In the genomic region with DNA sequence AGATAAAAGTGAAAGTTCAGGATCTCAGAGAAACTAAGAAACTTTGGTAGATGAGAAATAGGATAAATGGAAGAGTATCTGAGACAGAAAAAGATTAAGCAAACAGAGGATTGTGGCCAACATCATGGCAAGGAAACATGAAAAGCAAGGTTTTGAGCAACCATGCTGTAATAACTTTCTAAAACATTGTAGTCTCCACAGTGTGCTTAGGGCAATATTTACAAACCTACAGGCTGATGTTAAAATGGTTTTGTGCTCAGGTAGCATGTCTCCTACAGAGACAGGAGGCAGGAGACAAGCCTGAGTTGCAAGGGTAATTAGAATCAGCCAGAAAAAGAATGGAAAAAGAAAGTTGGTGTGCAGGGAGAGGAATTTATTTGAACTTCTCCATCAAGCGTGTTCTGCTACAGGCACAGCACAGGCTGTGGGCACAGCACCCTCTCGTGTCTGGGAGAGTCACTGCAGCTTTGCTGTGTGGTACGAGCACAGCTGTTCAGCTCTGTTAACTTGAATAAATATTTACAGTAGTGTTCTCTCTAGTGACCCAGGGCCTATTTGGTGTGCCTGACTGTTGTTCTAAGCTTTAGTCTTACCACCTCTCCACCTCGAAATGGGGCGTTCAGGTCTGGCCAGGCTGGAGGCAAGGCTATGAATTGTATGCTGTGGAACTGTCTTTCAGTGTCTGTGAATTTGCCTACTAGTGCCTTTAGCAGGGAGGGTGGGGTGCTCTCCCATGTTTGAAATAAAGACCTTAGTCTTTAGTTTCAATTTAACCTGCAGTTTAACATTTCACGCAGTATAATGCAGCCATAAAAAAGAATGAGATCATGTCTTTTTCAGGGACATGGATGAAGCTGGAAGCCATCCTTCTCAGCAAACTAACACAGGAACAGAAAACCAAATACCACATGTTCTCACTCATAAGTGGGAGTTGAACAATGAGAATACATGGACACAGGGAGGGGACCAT, we compare ENCODE assay signal across 8 cellular contexts. TPM values are rescaled to one million over a fixed set of nuclear protein-coding genes. Genes with fewer than 3 reads are reported as not detected.
A peak's percentile ranks its signal among the peaks of the same experiment; 100 is the strongest.
DNase-seq lines count a peak whose midpoint lies in the region; ATAC-seq, FAIRE-seq and TF ChIP-seq lines count a peak whose summit lies in the region.
"Not testable (repeated sequence)": the region's sequence is repeated elsewhere in the genome, so short reads cannot be mapped to it uniquely, and the experiment has no call there.

No MANE protein-coding gene starts in this region.

- H3F3A ChIP-seq in Loucy (ENCODE audit: low read depth): not testable (repeated sequence)

- ATAC-seq in GM21786 (IDR thresholded peaks at IDR 0.05; ENCODE audit: unreplicated experiment): peak; percentile 74

- not testable (repeated sequence) for H2AFZ ChIP-seq in Loucy (ENCODE audit: low read length)

- peak; percentile 86 for TF ChIP-seq CTCF in Loucy (conservative IDR thresholded peaks at IDR 0.05; ENCODE audit: low read length)
- peak; percentile 94 for TF ChIP-seq CTCF in epithelial cell of esophagus (IDR thresholded peaks at IDR 0.05; ENCODE audit: insufficient read depth, low read depth, low read length, missing control alignments)

- H3K4me2 ChIP-seq in Loucy (ENCODE audit: low read depth, low read length, poor library complexity, severe bottlenecking): not testable (repeated sequence)

- not testable (repeated sequence) for H4K20me1 ChIP-seq in Loucy (ENCODE audit: insufficient read depth, low read length, poor library complexity, severe bottlenecking)

- not testable (repeated sequence) for H3K4me1 ChIP-seq in Loucy (ENCODE audit: insufficient read depth, low read length, poor library complexity, severe bottlenecking)

- H3K27me3 ChIP-seq in Loucy (ENCODE audit: insufficient read depth, low read length, poor library complexity, severe bottlenecking): not testable (repeated sequence)

- H3K36me3 ChIP-seq in Loucy (ENCODE audit: insufficient read depth, low read length): not testable (repeated sequence)

- H3K4me3 ChIP-seq in Loucy (ENCODE audit: low read length, poor library complexity, severe bottlenecking); epithelial cell of esophagus (ENCODE audit: low read length): not testable (repeated sequence)

- DNase-seq in DMS 273 (lab: John Stamatoyannopoulos, UW; ENCODE audit: unreplicated experiment): peak; percentile 68
- peak; percentile 24 for DNase-seq in RCC 7860 (ENCODE audit: low spot score)
- DNase-seq in activated T-cell treated with anti-CD3 and anti-CD28 coated beads for 4 hours: peak; percentile 60
- DNase-seq in epithelial cell of esophagus (ENCODE audit: low read depth): peak; percentile 70
- DNase-seq in mucosa of gallbladder (ENCODE audit: low spot score): peak; percentile 79
- peak; percentile 42 to 52 for DNase-seq in stimulated activated CD8-positive, alpha-beta memory T cell treated with anti-CD3 and anti-CD28 coated beads, Interleukin-2, amount 100 ng/mL, for 1 hour (ENCODE audit: low read depth in 2 of 2)

- FAIRE-seq in RCC 7860 (lab: Jason Lieb, UNC): not testable (repeated sequence)

- not testable (repeated sequence) for H3K9me2 ChIP-seq in Loucy (replicated peaks; ENCODE audit: low read depth, low read length)

- H3K79me2 ChIP-seq in Loucy (ENCODE audit: insufficient read depth, low read length): not testable (repeated sequence)

- H3K9me3 ChIP-seq in Loucy (ENCODE audit: insufficient read depth, low read depth, low read length): not testable (repeated sequence)

- H3K9ac ChIP-seq in Loucy (ENCODE audit: low read depth, low read length, poor library complexity, severe bottlenecking): not testable (repeated sequence)

RNA-seq across cellular contexts. Expression of a gene that starts 14.1 kb away (rescaled TPM):
- total RNA-seq in mucosa of gallbladder: 36.4 TPM

Comparison
In these comparisons a context has a peak if more than half of its experiments do, and no peak if none do; other contexts are left out.
1. DNase-seq: peak in every context shown above with its lines; median percentile 79 in mucosa of gallbladder; 70 in epithelial cell of esophagus; 68 in DMS 273; 60 in activated T-cell treated with anti-CD3 and anti-CD28 coated beads for 4 hours; 47 in stimulated activated CD8-positive, alpha-beta memory T cell treated with anti-CD3 and anti-CD28 coated beads, Interleukin-2, amount 100 ng/mL, for 1 hour; 24 in RCC 7860.